Comparison of ENCODE assay signal across 2 cellular contexts in genomic region chr15:81002254-81003022, GRCh38.
TF ChIP-seq lines count a peak whose summit lies in the region.

No MANE protein-coding gene starts in this region.

TF ChIP-seq in SK-N-SH, 30 proteins besides CTCF, POLR2A, EP300 and RAD21:
- TF ChIP-seq REST (IDR thresholded peaks at IDR 0.05; ENCODE audit: low read depth, low read length) (no peak), TEAD4 (IDR thresholded peaks at IDR 0.05; ENCODE audit: borderline replicate concordance, insufficient read depth) (no peak), SIN3A (IDR thresholded peaks at IDR 0.05; ENCODE audit: borderline replicate concordance, low read depth, low read length) (no peak), YY1 (IDR thresholded peaks at IDR 0.05; ENCODE audit: low read depth) (no peak), POLR2AphosphoS5 (IDR thresholded peaks at IDR 0.05; ENCODE audit: low read depth, low read length) (no peak), RCOR1 (IDR thresholded peaks at IDR 0.05; ENCODE audit: low read length) (no peak)
TF ChIP-seq in SK-N-SH: peak in this region for 0.

TF ChIP-seq in SK-N-SH treated with all-trans-retinoic acid at 6 μM for 48 hours, 23 proteins besides CTCF, POLR2A, EP300 and RAD21 (continued from another document):
- TF ChIP-seq CSRNP3 (CRISPR knock-in tag; IDR thresholded peaks at IDR 0.05), result no peak
- TF ChIP-seq POU6F1 (CRISPR knock-in tag; IDR thresholded peaks at IDR 0.05; ENCODE audit: borderline replicate concordance, low read depth), result no peak
- no peak for TF ChIP-seq ZFP30 (CRISPR knock-in tag; IDR thresholded peaks at IDR 0.05)
- no peak for TF ChIP-seq TSHZ2 (CRISPR knock-in tag; IDR thresholded peaks at IDR 0.05)
- no peak for TF ChIP-seq ZFP3 (CRISPR knock-in tag; IDR thresholded peaks at IDR 0.05)
